In the genomic region with DNA sequence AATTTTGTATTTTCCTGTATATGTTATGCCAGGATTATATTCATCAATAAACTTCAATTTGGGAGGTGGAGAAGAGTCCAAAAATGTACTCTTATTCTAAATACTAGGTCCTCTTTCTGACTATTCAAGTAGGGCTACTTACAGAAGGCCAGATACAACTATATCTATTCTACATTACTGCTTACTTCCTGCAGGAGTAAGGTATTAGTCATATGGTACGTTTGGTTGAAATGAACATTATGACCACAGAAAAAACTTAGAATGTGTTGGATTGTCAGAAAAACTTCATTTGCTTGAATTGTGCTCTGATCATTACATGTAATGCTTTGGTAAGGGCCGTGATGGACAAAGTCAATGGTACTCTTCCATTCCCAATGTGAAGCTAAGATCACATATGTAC, we compare ENCODE assay signal across 11 cellular contexts. TPM values are rescaled to one million over a fixed set of nuclear protein-coding genes. Genes with fewer than 3 reads are reported as not detected.
DNase-seq lines count a peak whose midpoint lies in the region; ATAC-seq, FAIRE-seq and TF ChIP-seq lines count a peak whose summit lies in the region.
"Had no signal": no experiment of that assay in that cellular context is flagged by ENCODE, and none has a peak within 500 bp of the region (broad histone marks: within the 10 kb centered on the region; RNA-seq: fewer than 3 reads in every experiment).

No MANE protein-coding gene starts in this region.

- no peak overlapping the region for H3K4me3 Mint-ChIP-seq in mesothelial cell of epicardium

- FAIRE-seq in H54 (lab: Jason Lieb, UNC) = peak; percentile 79
- FAIRE-seq: colon, islet of Langerhans had no signal

- peaks cover 5% of the 10 kb centered on the region for H3K9me3 Mint-ChIP-seq in mesothelial cell of epicardium

- H3K27ac Mint-ChIP-seq in mesothelial cell of epicardium = no peak overlapping the region

- H3K4me1 Mint-ChIP-seq in mesothelial cell of epicardium = peaks cover 23% of the 10 kb centered on the region

- no peaks in the 10 kb centered on the region for H3K36me3 Mint-ChIP-seq in mesothelial cell of epicardium

- DNase-seq in H54 (ENCODE audit: insufficient read length, low spot score) (no peak), M059J (ENCODE audit: low read depth) (peak; percentile 36), glomerular visceral epithelial cell (ENCODE audit: extremely low spot score) (peak; percentile 7), erythroblast (lab: John Stamatoyannopoulos, UW) (no peak), mesothelial cell of epicardium (ENCODE audit: low spot score in 2 of 2, unreplicated experiment in 2 of 2) (no peak), D341Med (ENCODE audit: low spot score) (no peak)
- DNase-seq in activated CD4-positive, CD25-positive, alpha-beta regulatory T cell treated with anti-CD3 and anti-CD28 coated beads, Interleukin-2, amount 50 U/mL, for 72 hours = no peak
- DNase-seq: KG1 had no signal

- no peak for TF ChIP-seq POLR2A in H54 (IDR thresholded peaks at IDR 0.05; ENCODE audit: low read depth, low read length)
- TF ChIP-seq POLR2A in erythroblast (IDR thresholded peaks at IDR 0.05; ENCODE audit: low read length) = no peak

- no peak for TF ChIP-seq CTCF in mesothelial cell of epicardium (IDR thresholded peaks at IDR 0.05; ENCODE audit: unreplicated experiment)

- peak; percentile 34 for ATAC-seq in GM18519 (IDR thresholded peaks at IDR 0.05; ENCODE audit: low FRiP score, unreplicated experiment)

- peaks cover 61% of the 10 kb centered on the region for H3K27me3 Mint-ChIP-seq in mesothelial cell of epicardium (ENCODE audit: low read depth)

RNA-seq across cellular contexts. Expression of a gene that starts 35.0 kb away (rescaled TPM):
- 0.22 and 0.37 TPM in 2 replicates for total RNA-seq in M059J (2014; rRNA removed; shearing (Covaris generic))
- 1.9 to 2.9 TPM (median 2.4 TPM) in 3 replicates for total RNA-seq in mesothelial cell of epicardium

Comparison
In these comparisons a context has a peak if more than half of its experiments do, and no peak if none do; other contexts are left out.
1. DNase-seq: peak in M059J (single experiment) and glomerular visceral epithelial cell (single experiment); none in H54 (single experiment), activated CD4-positive, CD25-positive, alpha-beta regulatory T cell treated with anti-CD3 and anti-CD28 coated beads, Interleukin-2, amount 50 U/mL, for 72 hours (single experiment), erythroblast (0 of 2), mesothelial cell of epicardium (0 of 2) and D341Med (single experiment).